Comparison of ENCODE assay signal across 8 cellular contexts in the genomic region with DNA sequence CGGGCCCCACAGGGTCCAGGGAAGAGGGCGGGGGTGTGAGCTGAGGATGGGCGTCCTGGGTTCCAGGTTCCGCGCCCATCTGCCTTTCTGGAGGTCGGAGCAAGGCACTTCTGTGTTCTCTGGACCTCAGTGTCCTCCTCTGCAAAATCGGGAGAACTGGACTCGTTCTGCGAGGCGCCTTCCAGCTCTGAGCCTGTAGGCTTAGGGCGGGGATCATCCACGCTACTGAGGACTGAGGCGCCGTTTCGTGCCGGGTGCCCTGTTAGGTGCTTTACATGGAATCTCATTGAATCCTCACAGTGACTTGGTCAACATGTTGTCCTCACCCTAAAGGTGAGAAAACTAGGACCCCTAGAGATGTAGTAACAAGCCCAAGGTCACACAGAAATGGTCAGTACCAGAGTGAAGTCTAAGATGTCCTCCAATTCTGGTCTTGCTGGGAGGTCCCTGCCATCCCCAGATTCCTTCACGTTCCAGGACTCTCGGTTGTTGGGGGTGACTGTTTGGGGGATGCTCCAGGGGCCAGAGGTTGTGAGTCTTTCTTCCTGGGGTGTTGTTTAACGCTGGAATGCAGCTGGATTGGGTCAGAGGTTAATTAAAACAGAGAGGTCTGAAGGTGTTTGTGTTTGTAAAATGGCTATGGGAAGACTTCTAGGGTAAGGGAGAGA. TPM values are rescaled to one million over a fixed set of nuclear protein-coding genes. Genes with fewer than 3 reads are reported as not detected.
DNase-seq lines count a peak whose midpoint lies in the region; ATAC-seq and TF ChIP-seq lines count a peak whose summit lies in the region.

No MANE protein-coding gene starts in this region.

- H3K27me3 Mint-ChIP-seq in activated T-cell treated with anti-CD3 and anti-CD28 coated beads, Interleukin-2, amount 50 U/mL, for 24 hours, result peaks cover 63% of the 10 kb centered on the region

- peaks cover 12% of the 10 kb centered on the region for H3K4me1 Mint-ChIP-seq in activated T-cell treated with anti-CD3 and anti-CD28 coated beads, Interleukin-2, amount 50 U/mL, for 24 hours (ENCODE audit: low read depth)

- H3K36me3 ChIP-seq in SJSA1 (no peaks in the 10 kb centered on the region), neuron (ENCODE audit: insufficient read depth, low read length) (no peaks in the 10 kb centered on the region)

- peak overlapping the region; percentile 55 for H3K4me3 Mint-ChIP-seq in activated T-cell treated with anti-CD3 and anti-CD28 coated beads, Interleukin-2, amount 50 U/mL, for 24 hours

- TF ChIP-seq CTCF in foreskin fibroblast (IDR thresholded peaks at IDR 0.05; ENCODE audit: low read depth, low read length), result no peak

- H3K27ac Mint-ChIP-seq in activated T-cell treated with anti-CD3 and anti-CD28 coated beads, Interleukin-2, amount 50 U/mL, for 24 hours, result no peak overlapping the region

- peak overlapping the region; percentile 42 for H3K4me3 ChIP-seq in SJSA1
- H3K4me3 ChIP-seq in foreskin fibroblast (ENCODE audit: low read depth in 1 of 2, low read length in 2 of 2), result peak overlapping the region; percentile 72 to 76
- H3K4me3 ChIP-seq in neuron (ENCODE audit: low read length), result peak overlapping the region; percentile 69

- no peaks in the 10 kb centered on the region for H3K9me3 ChIP-seq in SJSA1 (replicated peaks)
- H3K9me3 ChIP-seq in neuron (ENCODE audit: low read length), result no peaks in the 10 kb centered on the region

- H3K27me3 ChIP-seq in SJSA1 (replicated peaks) (peaks cover 38% of the 10 kb centered on the region), neuron (ENCODE audit: insufficient read depth, low read length) (peaks cover 11% of the 10 kb centered on the region)

- no peaks in the 10 kb centered on the region for H3K9me3 Mint-ChIP-seq in activated T-cell treated with anti-CD3 and anti-CD28 coated beads, Interleukin-2, amount 50 U/mL, for 24 hours

- no peak overlapping the region for H3K27ac ChIP-seq in SJSA1

- H2AFZ ChIP-seq in neuron (ENCODE audit: low read depth, low read length), result peak overlapping the region; percentile 90

- H3K36me3 Mint-ChIP-seq in activated T-cell treated with anti-CD3 and anti-CD28 coated beads, Interleukin-2, amount 50 U/mL, for 24 hours (ENCODE audit: low read depth), result no peaks in the 10 kb centered on the region

- ATAC-seq in HG02798 (IDR thresholded peaks at IDR 0.05; ENCODE audit: poor library complexity, unreplicated experiment), result no peak
- no peak for ATAC-seq in GM21390 (IDR thresholded peaks at IDR 0.05; ENCODE audit: unreplicated experiment)

- no peak for DNase-seq in activated T-cell treated with anti-CD3 and anti-CD28 coated beads, Interleukin-2, amount 50 U/mL, for 24 hours
- DNase-seq in activated T-cell treated with anti-CD3 and anti-CD28 coated beads for 4 hours, result no peak
- no peak for DNase-seq in SJSA1 (ENCODE audit: low read depth in 1 of 2, low spot score in 2 of 2)
- DNase-seq in foreskin fibroblast, result peak in 1 of 2 donors; percentile 51
- DNase-seq in OCI-M1 (lab: John Stamatoyannopoulos, UW), result no peak

- H3K4me1 ChIP-seq in SJSA1 (replicated peaks) (peaks cover 16% of the 10 kb centered on the region), neuron (ENCODE audit: insufficient read depth, low read length) (peaks cover 26% of the 10 kb centered on the region)

RNA-seq across cellular contexts. Expression of gene PRKAA2, which starts 0.7 kb away (rescaled TPM):
- 0.05 and 0.13 TPM in 2 replicates for total RNA-seq in SJSA1 (2014; rRNA removed; shearing (Covaris generic))
